ENCODE assay signal across 21 cellular contexts in the genomic region with DNA sequence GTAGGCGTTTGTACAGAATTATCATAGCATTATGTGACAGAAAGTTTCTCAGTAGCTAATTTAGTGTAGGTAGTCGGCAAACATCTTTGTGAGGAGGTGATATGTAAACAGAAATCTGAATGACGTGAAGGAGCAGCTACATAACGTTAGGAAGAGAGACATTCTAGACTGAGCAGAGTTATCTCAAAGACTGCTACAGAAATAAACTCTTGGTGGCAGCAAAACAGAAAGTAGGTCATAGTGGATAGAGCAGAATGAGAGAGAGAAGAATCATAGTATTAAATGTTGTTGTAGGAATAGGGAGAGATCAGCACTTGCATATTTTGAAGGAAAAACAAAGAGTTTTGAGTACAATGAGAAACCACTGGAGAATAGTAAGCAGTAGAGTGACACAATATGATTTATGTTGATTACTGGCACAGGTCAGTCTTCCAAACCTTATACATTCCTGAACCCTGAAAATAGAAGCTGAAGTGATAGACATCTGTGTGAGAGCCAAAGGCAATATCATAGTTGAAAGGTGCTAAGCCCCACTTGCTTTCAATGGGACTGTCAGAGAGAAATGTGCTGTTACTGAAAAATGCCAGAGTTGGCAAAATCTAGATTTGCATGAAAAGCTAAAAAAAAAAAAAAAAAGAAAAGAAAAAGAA.
"Had no signal": no experiment of that assay in that cellular context is flagged by ENCODE, and none has a peak within 500 bp of the region (broad histone marks: within the 10 kb centered on the region; RNA-seq: fewer than 3 reads in every experiment).

No MANE protein-coding gene starts in this region.

- H3K27me3 Mint-ChIP-seq: IgD-negative memory B cell had no signal

- ATAC-seq: K562, SK-N-SH treated with all-trans-retinoic acid at 6 μM for 48 hours had no signal

- H3K27me3 ChIP-seq: SJCRH30 had no signal

- H3K4me3 Mint-ChIP-seq: IgD-negative memory B cell had no signal

- H3K4me1 Mint-ChIP-seq: IgD-negative memory B cell had no signal

- H3K36me3 Mint-ChIP-seq: IgD-negative memory B cell had no signal

- DNase-seq: Kasumi-1; MM.1S; NCI-H1048; NCI-H1436 treated with DMSO at 0.1 percent for 48 hours; NCI-H1694; NCI-H187 treated with DMSO at 0.1 percent for 48 hours; NCI-H2029 treated with DMSO at 0.1 percent for 48 hours; NCI-H2171 treated with DMSO at 0.1 percent for 48 hours; NCI-H345; NCI-H446 treated with DMSO at 0.1 percent for 48 hours; NCI-H510A treated with DMSO at 0.1 percent for 48 hours; NCI-H526; NK-92 treated with Interleukin-12 subunit alpha and Interleukin-12 subunit beta, amount 100 ng/mL, for 24 hours; SHP77 treated with DMSO at 0.1 percent for 48 hours; SJCRH30; T-helper 1 cell had no signal

- H3K4me1 ChIP-seq: SJCRH30 had no signal

- H3K27ac Mint-ChIP-seq: IgD-negative memory B cell had no signal

- H3K4me3 ChIP-seq: K562, SJCRH30 had no signal

- H3K36me3 ChIP-seq: SJCRH30 had no signal

- H3K27ac ChIP-seq: HL-60, KMS-11, SJCRH30 had no signal

- H3K9me3 ChIP-seq: SJCRH30 had no signal
